ENCODE assay signal across 1 cellular context in genomic region chr2:31947871-31948270, GRCh38.
TF ChIP-seq lines count a peak whose summit lies in the region.

No MANE protein-coding gene starts in this region.

TF ChIP-seq in WTC11, 78 proteins besides CTCF, POLR2A, EP300 and RAD21 (continued from another document):
- TF ChIP-seq OVOL2 (CRISPR knock-in tag; IDR thresholded peaks at IDR 0.05; ENCODE audit: borderline replicate concordance) (no peak), CDX4 (CRISPR knock-in tag; IDR thresholded peaks at IDR 0.05; ENCODE audit: borderline replicate concordance) (no peak)
